ENCODE assay signal across 8 cellular contexts in genomic region chr15:33700695-33701303, GRCh38.
A peak's percentile ranks its signal among the peaks of the same experiment; 100 is the strongest.
DNase-seq lines count a peak whose midpoint lies in the region; ATAC-seq, FAIRE-seq and TF ChIP-seq lines count a peak whose summit lies in the region.
"Had no signal": no experiment of that assay in that cellular context is flagged by ENCODE, and none has a peak within 500 bp of the region (broad histone marks: within the 10 kb centered on the region; RNA-seq: fewer than 3 reads in every experiment).

No MANE protein-coding gene starts in this region.

- no peak overlapping the region for H2BK5ac ChIP-seq in H1 (ENCODE audit: low read depth, low read length)

- TF ChIP-seq CTCF in GM12872 (IDR thresholded peaks at IDR 0.05; ENCODE audit: insufficient read depth, low read depth, low read length) (peak; percentile 99), H1 (IDR thresholded peaks at IDR 0.05; ENCODE audit: control extremely low read depth in 1 of 3, insufficient read depth in 1 of 3, low read depth in 1 of 3, low read length in 3 of 3) (peak; percentile 86 to 100 (median 98)), mesothelial cell of epicardium (IDR thresholded peaks at IDR 0.05; ENCODE audit: unreplicated experiment) (peak; percentile 76)

- no peak overlapping the region for H3K18ac ChIP-seq in H1 (ENCODE audit: extremely low read depth, low read length)

- no peaks in the 10 kb centered on the region for H3K79me2 ChIP-seq in H1 (ENCODE audit: control insufficient read depth in 1 of 2, insufficient read depth in 2 of 2, low read length in 2 of 2)

- no peak overlapping the region for H3K56ac ChIP-seq in H1 (replicated peaks; ENCODE audit: insufficient read length, low read depth, low read length)

- peak; percentile 45 for DNase-seq in NCI-H774 (lab: John Stamatoyannopoulos, UW)
- peak; percentile 65 for DNase-seq in activated CD8-positive, alpha-beta T cell treated with anti-CD3 and anti-CD28 coated beads, Interleukin-2, amount 10 ng/mL, durations not matched to agents 7 days and 5 days
- DNase-seq in H1 (ENCODE audit: low read depth in 1 of 2, low spot score in 2 of 2): peak; percentile 65 to 89
- peak; percentile 37 to 82 for DNase-seq in mesothelial cell of epicardium (ENCODE audit: low spot score in 2 of 2, unreplicated experiment in 2 of 2)
- DNase-seq in stimulated activated CD8-positive, alpha-beta memory T cell treated with anti-CD3 and anti-CD28 coated beads, Interleukin-2, amount 100 ng/mL, for 1 hour (ENCODE audit: low read depth in 2 of 2): peak; percentile 17 to 21

- H3K14ac ChIP-seq in H1 (ENCODE audit: insufficient read length): no peak overlapping the region

- ATAC-seq in HG02885 (IDR thresholded peaks at IDR 0.05; ENCODE audit: poor library complexity, unreplicated experiment): peak; percentile 66
- peak; percentile 80 for ATAC-seq in activated CD8-positive, alpha-beta T cell treated with anti-CD3 and anti-CD28 coated beads, Interleukin-2, amount 10 ng/mL, durations not matched to agents 7 days and 5 days

- H3K4me2 ChIP-seq in H1 (ENCODE audit: insufficient read depth in 1 of 2, low read depth in 2 of 2, low read length in 2 of 2): peak overlapping the region in 1 of 2 experiments; percentile 52; a peak in 2 of 4 replicates

- H3K9me3 Mint-ChIP-seq in activated CD8-positive, alpha-beta T cell treated with anti-CD3 and anti-CD28 coated beads, Interleukin-2, amount 10 ng/mL, durations not matched to agents 7 days and 5 days (ENCODE audit: insufficient read depth): no peaks in the 10 kb centered on the region
- no peaks in the 10 kb centered on the region for H3K9me3 Mint-ChIP-seq in mesothelial cell of epicardium

- peaks cover 0 to 4% (median 0%) of the 10 kb centered on the region in 4 experiments; a peak in 4 of 7 replicates for H3K4me1 ChIP-seq in H1 (replicated peaks in 1 of 4; ENCODE audit: control insufficient read depth in 3 of 4, insufficient read depth in 4 of 4, low read length in 3 of 4)

- no peak for TF ChIP-seq POLR2A in H1 (IDR thresholded peaks at IDR 0.05; ENCODE audit: control extremely low read depth in 1 of 2, low read depth in 2 of 2, low read length in 2 of 2)

- no peak overlapping the region for H4K8ac ChIP-seq in H1 (ENCODE audit: extremely low read depth, insufficient read depth, low read length)

- no peaks in the 10 kb centered on the region for H3K36me3 ChIP-seq in H1 (ENCODE audit: control insufficient read depth in 2 of 4, insufficient read depth in 4 of 4, low read length in 3 of 4)

- H3K27ac ChIP-seq in H1 (ENCODE audit: low read depth, low read length): no peak overlapping the region
- H3K27ac ChIP-seq: skin epidermis had no signal

- H2BK20ac ChIP-seq in H1 (ENCODE audit: low read length): no peak overlapping the region

- POLR2A ChIA-PET in activated CD8-positive, alpha-beta T cell treated with anti-CD3 and anti-CD28 coated beads, Interleukin-2, amount 10 ng/mL, durations not matched to agents 7 days and 5 days (lab: Charles Lee): no interaction called here
- POLR2A ChIA-PET in H1 (lab: Charles Lee; ENCODE audit: partially characterized antibody): interaction anchor here (0.9 to 1.4 kb wide), 2 partner anchors 391 to 408 kb away, joined by 3 to 4 read pairs; partner anchors contain the start of gene RYR3

- H3K27me3 Mint-ChIP-seq in activated CD8-positive, alpha-beta T cell treated with anti-CD3 and anti-CD28 coated beads, Interleukin-2, amount 10 ng/mL, durations not matched to agents 7 days and 5 days (ENCODE audit: low read depth): no peaks in the 10 kb centered on the region
- peaks cover 11% of the 10 kb centered on the region for H3K27me3 Mint-ChIP-seq in mesothelial cell of epicardium (ENCODE audit: low read depth)

- TF ChIP-seq RAD21 in H1 (IDR thresholded peaks at IDR 0.05 in 1 of 2, conservative IDR thresholded peaks at IDR 0.05 in 1 of 2; ENCODE audit: low read depth in 2 of 2, low read length in 2 of 2): peak; percentile 94 to 98

- 25% methylated on average over 19 of the region's 19 CpGs; no CpG with 5 or more reads in 1 of the 2 experiments for WGBS in H1 (ENCODE audit: extremely low coverage in 1 of 2, insufficient coverage in 1 of 2, insufficient read length in 1 of 2, insufficient replicate concordance in 2 of 2, low coverage in 1 of 2, low lambda C conversion rate in 2 of 2, missing lambda C conversion rate in 1 of 2), 2 experiments

- no peak overlapping the region for H3K4me3 Mint-ChIP-seq in activated CD8-positive, alpha-beta T cell treated with anti-CD3 and anti-CD28 coated beads, Interleukin-2, amount 10 ng/mL, durations not matched to agents 7 days and 5 days
- H3K4me3 Mint-ChIP-seq in mesothelial cell of epicardium: no peak overlapping the region

- no peak for TF ChIP-seq EP300 in H1 (IDR thresholded peaks at IDR 0.05; ENCODE audit: borderline replicate concordance in 1 of 2, low read depth in 2 of 2, low read length in 2 of 2)

- CTCF ChIA-PET in activated CD8-positive, alpha-beta T cell treated with anti-CD3 and anti-CD28 coated beads, Interleukin-2, amount 10 ng/mL, durations not matched to agents 7 days and 5 days (lab: Charles Lee): interaction anchor here (0.7 to 2.4 kb wide), 28 partner anchors 8 to 1038 kb away, joined by 3 to 46 read pairs (median 4); partner anchors contain the start of gene KATNBL1
- CTCF ChIA-PET in H1 (lab: Charles Lee; ENCODE audit: partially characterized antibody): interaction anchor here (0.5 to 4.3 kb wide), 80 partner anchors 9 to 603 kb away, joined by 3 to 81 read pairs (median 4); partner anchors contain the start of genes FMN1 and RYR3

- H2BK12ac ChIP-seq in H1 (ENCODE audit: low read depth, low read length): no peak overlapping the region

- H3K9me3 ChIP-seq in H1 (ENCODE audit: insufficient read depth in 2 of 2, low read depth in 1 of 2, low read length in 1 of 2): no peaks in the 10 kb centered on the region

- H3K27ac Mint-ChIP-seq in activated CD8-positive, alpha-beta T cell treated with anti-CD3 and anti-CD28 coated beads, Interleukin-2, amount 10 ng/mL, durations not matched to agents 7 days and 5 days: no peak overlapping the region
- H3K27ac Mint-ChIP-seq in mesothelial cell of epicardium: no peak overlapping the region

- H2AFZ ChIP-seq in H1 (ENCODE audit: low read length): peak overlapping the region; percentile 78; the same call in 1 of the 2 replicates

- H4K20me1 ChIP-seq in H1 (replicated peaks in 1 of 2; ENCODE audit: control insufficient read depth in 1 of 2, insufficient read depth in 2 of 2, low read length in 2 of 2): no peaks in the 10 kb centered on the region

- H3K4ac ChIP-seq in H1 (replicated peaks; ENCODE audit: insufficient read length, low read depth, low read length): no peak overlapping the region

- H3K4me3 ChIP-seq in H1 (ENCODE audit: extremely low read depth in 1 of 4, insufficient read depth in 2 of 4, low read depth in 3 of 4, low read length in 4 of 4): no peak overlapping the region
- H3K4me3 ChIP-seq: skin epidermis had no signal

- no peak overlapping the region for H2AK5ac ChIP-seq in H1 (ENCODE audit: low read depth, low read length)

- H3K36me3 Mint-ChIP-seq in activated CD8-positive, alpha-beta T cell treated with anti-CD3 and anti-CD28 coated beads, Interleukin-2, amount 10 ng/mL, durations not matched to agents 7 days and 5 days (ENCODE audit: low read depth): no peaks in the 10 kb centered on the region
- no peaks in the 10 kb centered on the region for H3K36me3 Mint-ChIP-seq in mesothelial cell of epicardium

- no peaks in the 10 kb centered on the region for H3K4me1 Mint-ChIP-seq in activated CD8-positive, alpha-beta T cell treated with anti-CD3 and anti-CD28 coated beads, Interleukin-2, amount 10 ng/mL, durations not matched to agents 7 days and 5 days (ENCODE audit: low read depth)
- H3K4me1 Mint-ChIP-seq in mesothelial cell of epicardium: peaks cover 4% of the 10 kb centered on the region

- H4K5ac ChIP-seq in H1 (ENCODE audit: insufficient read length, low read depth, low read length): no peak overlapping the region

- H3K9ac ChIP-seq in H1 (replicated peaks in 1 of 4; ENCODE audit: extremely low read depth in 1 of 4, low read depth in 3 of 4, low read length in 3 of 4): no peak overlapping the region

- no peaks in the 10 kb centered on the region for H3K27me3 ChIP-seq in H1 (replicated peaks in 1 of 4; ENCODE audit: control insufficient read depth in 3 of 4, extremely low read depth in 1 of 4, insufficient read depth in 3 of 4, low read length in 3 of 4)

- no peak overlapping the region for H2BK120ac ChIP-seq in H1 (replicated peaks; ENCODE audit: low read depth, low read length)

- no peak overlapping the region for H3K23ac ChIP-seq in H1 (ENCODE audit: insufficient read length)

- H3K79me1 ChIP-seq in H1 (ENCODE audit: low read depth, low read length): no peaks in the 10 kb centered on the region

- peak; percentile 100 for FAIRE-seq in H1 (lab: Jason Lieb, UNC)

- H4K91ac ChIP-seq in H1 (replicated peaks; ENCODE audit: insufficient read length, low read length): no peak overlapping the region

- no peak overlapping the region for H2BK15ac ChIP-seq in H1 (ENCODE audit: low read length)

- no peaks in the 10 kb centered on the region for H3K23me2 ChIP-seq in H1 (ENCODE audit: low read depth, low read length)

TF ChIP-seq in H1, 55 proteins besides CTCF, POLR2A, EP300 and RAD21 (continues in another document):
- TF ChIP-seq NANOG (IDR thresholded peaks at IDR 0.05; ENCODE audit: insufficient read depth, low read depth, low read length, poor library complexity, severe bottlenecking): no peak
- no peak for TF ChIP-seq CHD2 (IDR thresholded peaks at IDR 0.05; ENCODE audit: low read length)
- peak; percentile 56; the same call in 1 of the 2 replicates for TF ChIP-seq CREB1 (IDR thresholded peaks at IDR 0.05)
- TF ChIP-seq ASH2L (IDR thresholded peaks at IDR 0.05; ENCODE audit: low read length): no peak
- no peak for TF ChIP-seq KDM1A (IDR thresholded peaks at IDR 0.05; ENCODE audit: borderline replicate concordance, low read length)
- no peak for TF ChIP-seq RNF2 (IDR thresholded peaks at IDR 0.05; ENCODE audit: borderline replicate concordance, low read depth, low read length, missing control alignments, poor library complexity, severe bottlenecking)
- TF ChIP-seq BACH1 (IDR thresholded peaks at IDR 0.05; ENCODE audit: low read length): no peak
- no peak for TF ChIP-seq CHD1 (IDR thresholded peaks at IDR 0.05; ENCODE audit: low read depth, low read length)
- TF ChIP-seq POLR2AphosphoS5 (IDR thresholded peaks at IDR 0.05; ENCODE audit: low read depth, low read length): no peak
- TF ChIP-seq RXRA (IDR thresholded peaks at IDR 0.05; ENCODE audit: insufficient read depth, low read depth, low read length): no peak
- TF ChIP-seq SRF (IDR thresholded peaks at IDR 0.05; ENCODE audit: low read depth, low read length): no peak
- 0 out of 2 replicates have a peak, but pooled peaks have one; percentile 24 for TF ChIP-seq YY1 (IDR thresholded peaks at IDR 0.05; ENCODE audit: low read depth, low read length)
- no peak for TF ChIP-seq FOSL1 (IDR thresholded peaks at IDR 0.05; ENCODE audit: insufficient read depth, low read depth, low read length)
- no peak for TF ChIP-seq TBP (IDR thresholded peaks at IDR 0.05; ENCODE audit: low read depth, low read length)
- no peak for TF ChIP-seq TEAD4 (IDR thresholded peaks at IDR 0.05; ENCODE audit: low read depth, low read length)
- no peak for TF ChIP-seq NRF1 (IDR thresholded peaks at IDR 0.05; ENCODE audit: low read depth, low read length)

Comparison
In these comparisons a context has a peak if more than half of its experiments do, and no peak if none do; other contexts are left out.
1. DNase-seq: peak in every context shown above with its lines; median percentile 77 in H1; 65 in activated CD8-positive, alpha-beta T cell treated with anti-CD3 and anti-CD28 coated beads, Interleukin-2, amount 10 ng/mL, durations not matched to agents 7 days and 5 days; 60 in mesothelial cell of epicardium; 45 in NCI-H774; 19 in stimulated activated CD8-positive, alpha-beta memory T cell treated with anti-CD3 and anti-CD28 coated beads, Interleukin-2, amount 100 ng/mL, for 1 hour.